2 cellular contexts compared by ENCODE assay signal in the genomic region with DNA sequence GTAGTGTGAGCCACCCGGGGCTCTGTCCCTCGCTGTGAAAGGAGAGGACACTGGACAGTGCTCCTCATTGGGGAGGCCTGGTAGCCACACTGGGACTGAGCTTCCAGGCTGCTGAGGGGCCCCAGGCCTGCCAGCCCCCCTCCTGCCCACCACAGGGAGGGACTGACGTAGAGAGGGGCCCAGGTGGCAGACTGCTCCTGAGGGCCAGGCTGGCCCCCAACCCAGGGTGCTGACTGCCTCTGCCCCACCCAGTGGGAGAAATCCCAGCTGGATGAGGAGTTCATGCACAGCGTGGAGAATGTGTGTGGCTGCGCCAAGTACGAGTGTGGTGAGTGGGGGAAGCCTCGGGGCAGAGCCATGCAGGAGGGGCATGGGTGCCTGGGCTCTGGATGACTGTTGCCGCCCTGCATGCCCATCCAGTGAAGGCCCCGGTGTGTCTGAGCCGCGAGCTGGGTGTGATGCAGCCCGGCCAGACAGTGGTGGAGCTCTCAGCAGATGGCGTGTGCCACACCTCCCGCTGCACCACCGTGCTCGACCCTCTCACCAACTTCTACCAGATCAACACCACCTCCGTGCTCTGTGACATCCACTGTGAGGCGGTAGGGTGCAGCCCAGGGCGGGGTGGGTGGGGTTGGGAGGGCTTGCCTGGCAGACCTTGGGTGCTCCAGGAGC.
TF ChIP-seq lines count a peak whose summit lies in the region.

No MANE protein-coding gene starts in this region.

TF ChIP-seq in SK-N-SH, 30 proteins besides CTCF, POLR2A, EP300 and RAD21 (continued from another document):
- TF ChIP-seq ZBTB33 (IDR thresholded peaks at IDR 0.05; ENCODE audit: borderline replicate concordance, low read depth) (no peak), MEF2A (IDR thresholded peaks at IDR 0.05; ENCODE audit: borderline replicate concordance, low read depth) (no peak), FOSL2 (IDR thresholded peaks at IDR 0.05; ENCODE audit: borderline replicate concordance, low read depth) (no peak), NRF1 (IDR thresholded peaks at IDR 0.05; ENCODE audit: low read depth, low read length) (no peak), GABPA (IDR thresholded peaks at IDR 0.05; ENCODE audit: low read depth) (no peak), FOXJ3 (CRISPR knock-in tag; IDR thresholded peaks at IDR 0.05) (no peak), POLR2AphosphoS5 (IDR thresholded peaks at IDR 0.05; ENCODE audit: low read depth, low read length) (no peak), RFX5 (IDR thresholded peaks at IDR 0.05; ENCODE audit: low read length) (no peak), SMC3 (IDR thresholded peaks at IDR 0.05; ENCODE audit: low read depth, low read length) (no peak), JUND (IDR thresholded peaks at IDR 0.05) (no peak), IRF3 (IDR thresholded peaks at IDR 0.05; ENCODE audit: low read depth, low read length) (no peak), TCF12 (IDR thresholded peaks at IDR 0.05) (no peak), USF1 (IDR thresholded peaks at IDR 0.05; ENCODE audit: borderline replicate concordance, low read depth) (no peak), FOXM1 (IDR thresholded peaks at IDR 0.05; ENCODE audit: low read depth) (no peak)

TF ChIP-seq in SK-N-SH treated with all-trans-retinoic acid at 6 μM for 48 hours, 23 proteins besides CTCF, POLR2A, EP300 and RAD21 (continued from another document):
- TF ChIP-seq PATZ1 (CRISPR knock-in tag; IDR thresholded peaks at IDR 0.05; ENCODE audit: borderline replicate concordance), result no peak
